ENCODE assay signal across 1 cellular context in genomic region chr4:118834960-118835895, GRCh38.
TF ChIP-seq lines count a peak whose summit lies in the region.

No MANE protein-coding gene starts in this region.

TF ChIP-seq in GM12878, 131 proteins besides CTCF, POLR2A, EP300 and RAD21 (continued from another document and continues in another):
- TF ChIP-seq, protein P1, sequence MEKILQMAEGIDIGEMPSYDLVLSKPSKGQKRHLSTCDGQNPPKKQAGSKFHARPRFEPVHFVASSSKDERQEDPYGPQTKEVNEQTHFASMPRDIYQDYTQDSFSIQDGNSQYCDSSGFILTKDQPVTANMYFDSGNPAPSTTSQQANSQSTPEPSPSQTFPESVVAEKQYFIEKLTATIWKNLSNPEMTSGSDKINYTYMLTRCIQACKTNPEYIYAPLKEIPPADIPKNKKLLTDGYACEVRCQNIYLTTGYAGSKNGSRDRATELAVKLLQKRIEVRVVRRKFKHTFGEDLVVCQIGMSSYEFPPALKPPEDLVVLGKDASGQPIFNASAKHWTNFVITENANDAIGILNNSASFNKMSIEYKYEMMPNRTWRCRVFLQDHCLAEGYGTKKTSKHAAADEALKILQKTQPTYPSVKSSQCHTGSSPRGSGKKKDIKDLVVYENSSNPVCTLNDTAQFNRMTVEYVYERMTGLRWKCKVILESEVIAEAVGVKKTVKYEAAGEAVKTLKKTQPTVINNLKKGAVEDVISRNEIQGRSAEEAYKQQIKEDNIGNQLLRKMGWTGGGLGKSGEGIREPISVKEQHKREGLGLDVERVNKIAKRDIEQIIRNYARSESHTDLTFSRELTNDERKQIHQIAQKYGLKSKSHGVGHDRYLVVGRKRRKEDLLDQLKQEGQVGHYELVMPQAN (conservative IDR thresholded peaks at IDR 0.05), result no peak
- TF ChIP-seq SMARCA5 (IDR thresholded peaks at IDR 0.05), result 0 out of 2 replicates have a peak, but pooled peaks have one; percentile 8
- no peak for TF ChIP-seq ZBTB11 (CRISPR knock-in tag; IDR thresholded peaks at IDR 0.05)
- TF ChIP-seq BMI1 (IDR thresholded peaks at IDR 0.05; ENCODE audit: borderline replicate concordance), result no peak
- 0 out of 2 replicates have a peak, but pooled peaks have one; percentile 41 for TF ChIP-seq STAT1 (conservative IDR thresholded peaks at IDR 0.05)
- TF ChIP-seq POU2F2 (IDR thresholded peaks at IDR 0.05; ENCODE audit: borderline replicate concordance, low read depth, low read length), result no peak
- TF ChIP-seq MTA3 (IDR thresholded peaks at IDR 0.05; ENCODE audit: borderline replicate concordance, low read length), result 0 out of 2 replicates have a peak, but pooled peaks have one; percentile 55
- TF ChIP-seq MAX (IDR thresholded peaks at IDR 0.05; ENCODE audit: low read depth, low read length), result peak; percentile 36; the same call in 1 of the 2 replicates
- TF ChIP-seq CBX3 (IDR thresholded peaks at IDR 0.05; ENCODE audit: borderline replicate concordance, low read depth), result no peak
- TF ChIP-seq, protein P2, sequence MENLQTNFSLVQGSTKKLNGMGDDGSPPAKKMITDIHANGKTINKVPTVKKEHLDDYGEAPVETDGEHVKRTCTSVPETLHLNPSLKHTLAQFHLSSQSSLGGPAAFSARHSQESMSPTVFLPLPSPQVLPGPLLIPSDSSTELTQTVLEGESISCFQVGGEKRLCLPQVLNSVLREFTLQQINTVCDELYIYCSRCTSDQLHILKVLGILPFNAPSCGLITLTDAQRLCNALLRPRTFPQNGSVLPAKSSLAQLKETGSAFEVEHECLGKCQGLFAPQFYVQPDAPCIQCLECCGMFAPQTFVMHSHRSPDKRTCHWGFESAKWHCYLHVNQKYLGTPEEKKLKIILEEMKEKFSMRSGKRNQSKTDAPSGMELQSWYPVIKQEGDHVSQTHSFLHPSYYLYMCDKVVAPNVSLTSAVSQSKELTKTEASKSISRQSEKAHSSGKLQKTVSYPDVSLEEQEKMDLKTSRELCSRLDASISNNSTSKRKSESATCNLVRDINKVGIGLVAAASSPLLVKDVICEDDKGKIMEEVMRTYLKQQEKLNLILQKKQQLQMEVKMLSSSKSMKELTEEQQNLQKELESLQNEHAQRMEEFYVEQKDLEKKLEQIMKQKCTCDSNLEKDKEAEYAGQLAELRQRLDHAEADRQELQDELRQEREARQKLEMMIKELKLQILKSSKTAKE (IDR thresholded peaks at IDR 0.05; ENCODE audit: low read depth, poor library complexity, severe bottlenecking), result no peak
- TF ChIP-seq ESRRA (IDR thresholded peaks at IDR 0.05; ENCODE audit: low read length), result no peak
- no peak for TF ChIP-seq JUND (IDR thresholded peaks at IDR 0.05; ENCODE audit: low read depth, low read length)
- no peak for TF ChIP-seq ASH2L (IDR thresholded peaks at IDR 0.05; ENCODE audit: borderline replicate concordance, low read depth)
- TF ChIP-seq ZZZ3 (IDR thresholded peaks at IDR 0.05; ENCODE audit: control insufficient read depth, insufficient read length, low read depth), result no peak
- TF ChIP-seq IRF5 (IDR thresholded peaks at IDR 0.05; ENCODE audit: borderline replicate concordance), result no peak
- TF ChIP-seq MEF2B (IDR thresholded peaks at IDR 0.05; ENCODE audit: partially characterized antibody, poor library complexity, severe bottlenecking), result no peak
- no peak for TF ChIP-seq GABPA (IDR thresholded peaks at IDR 0.05; ENCODE audit: low read depth)
- no peak for TF ChIP-seq MYB (IDR thresholded peaks at IDR 0.05; ENCODE audit: borderline replicate concordance, low read depth, low read length)
- TF ChIP-seq ZNF384 (IDR thresholded peaks at IDR 0.05; ENCODE audit: borderline replicate concordance, low read depth, low read length), result no peak
- TF ChIP-seq NRF1 (conservative IDR thresholded peaks at IDR 0.05; ENCODE audit: low read depth, low read length), result no peak
- no peak for TF ChIP-seq E2F8 (IDR thresholded peaks at IDR 0.05; ENCODE audit: low read depth, partially characterized antibody)
- TF ChIP-seq ZNF687 (IDR thresholded peaks at IDR 0.05), result no peak
- TF ChIP-seq NFIC (IDR thresholded peaks at IDR 0.05; ENCODE audit: low read depth, low read length), result peak; percentile 60; the same call in 1 of the 2 replicates
- peak; percentile 68; the same call in 1 of the 2 replicates for TF ChIP-seq CREB1 (IDR thresholded peaks at IDR 0.05; ENCODE audit: low read depth)
- TF ChIP-seq, protein P3, sequence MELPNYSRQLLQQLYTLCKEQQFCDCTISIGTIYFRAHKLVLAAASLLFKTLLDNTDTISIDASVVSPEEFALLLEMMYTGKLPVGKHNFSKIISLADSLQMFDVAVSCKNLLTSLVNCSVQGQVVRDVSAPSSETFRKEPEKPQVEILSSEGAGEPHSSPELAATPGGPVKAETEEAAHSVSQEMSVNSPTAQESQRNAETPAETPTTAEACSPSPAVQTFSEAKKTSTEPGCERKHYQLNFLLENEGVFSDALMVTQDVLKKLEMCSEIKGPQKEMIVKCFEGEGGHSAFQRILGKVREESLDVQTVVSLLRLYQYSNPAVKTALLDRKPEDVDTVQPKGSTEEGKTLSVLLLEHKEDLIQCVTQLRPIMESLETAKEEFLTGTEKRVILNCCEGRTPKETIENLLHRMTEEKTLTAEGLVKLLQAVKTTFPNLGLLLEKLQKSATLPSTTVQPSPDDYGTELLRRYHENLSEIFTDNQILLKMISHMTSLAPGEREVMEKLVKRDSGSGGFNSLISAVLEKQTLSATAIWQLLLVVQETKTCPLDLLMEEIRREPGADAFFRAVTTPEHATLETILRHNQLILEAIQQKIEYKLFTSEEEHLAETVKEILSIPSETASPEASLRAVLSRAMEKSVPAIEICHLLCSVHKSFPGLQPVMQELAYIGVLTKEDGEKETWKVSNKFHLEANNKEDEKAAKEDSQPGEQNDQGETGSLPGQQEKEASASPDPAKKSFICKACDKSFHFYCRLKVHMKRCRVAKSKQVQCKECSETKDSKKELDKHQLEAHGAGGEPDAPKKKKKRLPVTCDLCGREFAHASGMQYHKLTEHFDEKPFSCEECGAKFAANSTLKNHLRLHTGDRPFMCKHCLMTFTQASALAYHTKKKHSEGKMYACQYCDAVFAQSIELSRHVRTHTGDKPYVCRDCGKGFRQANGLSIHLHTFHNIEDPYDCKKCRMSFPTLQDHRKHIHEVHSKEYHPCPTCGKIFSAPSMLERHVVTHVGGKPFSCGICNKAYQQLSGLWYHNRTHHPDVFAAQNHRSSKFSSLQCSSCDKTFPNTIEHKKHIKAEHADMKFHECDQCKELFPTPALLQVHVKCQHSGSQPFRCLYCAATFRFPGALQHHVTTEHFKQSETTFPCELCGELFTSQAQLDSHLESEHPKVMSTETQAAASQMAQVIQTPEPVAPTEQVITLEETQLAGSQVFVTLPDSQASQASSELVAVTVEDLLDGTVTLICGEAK (IDR thresholded peaks at IDR 0.05; ENCODE audit: borderline replicate concordance), result no peak
- TF ChIP-seq STAT3 (IDR thresholded peaks at IDR 0.05; ENCODE audit: low read depth, low read length), result no peak
- no peak for TF ChIP-seq HDAC2 (IDR thresholded peaks at IDR 0.05)
- 0 out of 2 replicates have a peak, but pooled peaks have one; percentile 32 for TF ChIP-seq EED (IDR thresholded peaks at IDR 0.05; ENCODE audit: low read depth)
- TF ChIP-seq SREBF1 (IDR thresholded peaks at IDR 0.05; ENCODE audit: low read length), result no peak
- no peak for TF ChIP-seq RELA (IDR thresholded peaks at IDR 0.05; ENCODE audit: borderline replicate concordance, partially characterized antibody)
- no peak for TF ChIP-seq ZNF274 (IDR thresholded peaks at IDR 0.05; ENCODE audit: insufficient read depth, insufficient read length)
- TF ChIP-seq ZBED1 (IDR thresholded peaks at IDR 0.05; ENCODE audit: borderline replicate concordance), result 0 out of 2 replicates have a peak, but pooled peaks have one; percentile 22
- TF ChIP-seq PAX8 (IDR thresholded peaks at IDR 0.05), result no peak
- TF ChIP-seq RAD51 (IDR thresholded peaks at IDR 0.05), result no peak
- TF ChIP-seq NR2F1 (conservative IDR thresholded peaks at IDR 0.05), result no peak
- no peak for TF ChIP-seq USF2 (IDR thresholded peaks at IDR 0.05; ENCODE audit: borderline replicate concordance, low read depth, low read length)
